In genomic region chr20:62921119-62921687, GRCh38 we compare ENCODE assay signal across 8 cellular contexts. TPM values are rescaled to one million over a fixed set of nuclear protein-coding genes. Genes with fewer than 3 reads are reported as not detected.
DNase-seq lines count a peak whose midpoint lies in the region; ATAC-seq and TF ChIP-seq lines count a peak whose summit lies in the region.

No MANE protein-coding gene starts in this region.

- no peaks in the 10 kb centered on the region for H3K27me3 ChIP-seq in transverse colon

- no peaks in the 10 kb centered on the region for H3K36me3 ChIP-seq in transverse colon

- peak overlapping the region; percentile 13 for H3K4me3 Mint-ChIP-seq in activated CD4-positive, alpha-beta T cell treated with anti-CD3 and anti-CD28 coated beads for 36 hours
- H3K4me3 Mint-ChIP-seq in dendritic cell treated with granulocyte-macrophage colony-stimulating factor and Interleukin-4, amounts not matched to agents 40 ng/mL and 50 ng/mL, for 4 days = no peak overlapping the region
- H3K4me3 Mint-ChIP-seq in mesothelial cell of epicardium = no peak overlapping the region

- CTCF ChIA-PET in activated CD4-positive, alpha-beta T cell treated with anti-CD3 and anti-CD28 coated beads for 36 hours (lab: Charles Lee) = interaction anchor here (0.6 to 11.1 kb wide), 12 partner anchors 8 to 697 kb away, joined by 3 to 140 read pairs (median 4); no protein-coding TSS in a partner anchor

- no peaks in the 10 kb centered on the region for H3K9me3 Mint-ChIP-seq in activated CD4-positive, alpha-beta T cell treated with anti-CD3 and anti-CD28 coated beads for 36 hours (ENCODE audit: low read depth)
- no peaks in the 10 kb centered on the region for H3K9me3 Mint-ChIP-seq in dendritic cell treated with granulocyte-macrophage colony-stimulating factor and Interleukin-4, amounts not matched to agents 40 ng/mL and 50 ng/mL, for 4 days
- H3K9me3 Mint-ChIP-seq in mesothelial cell of epicardium = no peaks in the 10 kb centered on the region

- peak; percentile 78 for TF ChIP-seq CTCF in mesothelial cell of epicardium (IDR thresholded peaks at IDR 0.05; ENCODE audit: unreplicated experiment)
- peak; percentile 48 to 76 (median 73) for TF ChIP-seq CTCF in transverse colon (IDR thresholded peaks at IDR 0.05)

- DNase-seq in SIG-M5 treated with dmso at 0.1 percent for 504 hours (lab: John Stamatoyannopoulos, UW; ENCODE audit: unreplicated experiment) (peak; percentile 81), SIG-M5 (lab: John Stamatoyannopoulos, UW) (no peak), NCI-H2196 treated with DMSO at 0.1 percent for 48 hours (lab: John Stamatoyannopoulos, UW; ENCODE audit: unreplicated experiment) (peak; percentile 36), mesothelial cell of epicardium (ENCODE audit: low spot score in 2 of 2, unreplicated experiment in 2 of 2) (peak in 1 of 2 experiments; percentile 59), transverse colon (peak; percentile 54), GF-D8 (lab: John Stamatoyannopoulos, UW) (no peak)
- peak; percentile 87 for DNase-seq in activated CD4-positive, alpha-beta T cell treated with anti-CD3 and anti-CD28 coated beads for 36 hours

- H3K4me1 Mint-ChIP-seq in activated CD4-positive, alpha-beta T cell treated with anti-CD3 and anti-CD28 coated beads for 36 hours = peaks cover 76% of the 10 kb centered on the region
- H3K4me1 Mint-ChIP-seq in dendritic cell treated with granulocyte-macrophage colony-stimulating factor and Interleukin-4, amounts not matched to agents 40 ng/mL and 50 ng/mL, for 4 days (ENCODE audit: low read depth) = peaks cover 74% of the 10 kb centered on the region
- peaks cover 58% of the 10 kb centered on the region for H3K4me1 Mint-ChIP-seq in mesothelial cell of epicardium

- H3K27me3 Mint-ChIP-seq in activated CD4-positive, alpha-beta T cell treated with anti-CD3 and anti-CD28 coated beads for 36 hours = no peaks in the 10 kb centered on the region
- no peaks in the 10 kb centered on the region for H3K27me3 Mint-ChIP-seq in dendritic cell treated with granulocyte-macrophage colony-stimulating factor and Interleukin-4, amounts not matched to agents 40 ng/mL and 50 ng/mL, for 4 days
- H3K27me3 Mint-ChIP-seq in mesothelial cell of epicardium (ENCODE audit: low read depth) = no peaks in the 10 kb centered on the region

- no peak for TF ChIP-seq EP300 in transverse colon (IDR thresholded peaks at IDR 0.05; ENCODE audit: low read depth)

- H3K27ac ChIP-seq in transverse colon = peak overlapping the region in 2 of 4 donors; percentile 18 to 30

- H3K36me3 Mint-ChIP-seq in activated CD4-positive, alpha-beta T cell treated with anti-CD3 and anti-CD28 coated beads for 36 hours (ENCODE audit: low read depth) = peaks cover 22% of the 10 kb centered on the region
- H3K36me3 Mint-ChIP-seq in dendritic cell treated with granulocyte-macrophage colony-stimulating factor and Interleukin-4, amounts not matched to agents 40 ng/mL and 50 ng/mL, for 4 days (ENCODE audit: low read depth) = peaks cover 14% of the 10 kb centered on the region
- no peaks in the 10 kb centered on the region for H3K36me3 Mint-ChIP-seq in mesothelial cell of epicardium

- no peaks in the 10 kb centered on the region for H3K9me3 ChIP-seq in transverse colon

- in situ Hi-C loops in transverse colon (cut with MboI; ENCODE audit: low pct_ligation_motif_present in 1 of 4, low pct_unique_long_range_greater_than_20kb in 1 of 4, low sequenced_read_pairs in 3 of 4) = no loop called here

- no peak overlapping the region for H3K4me3 ChIP-seq in transverse colon

- 10 to 47% methylated on average over 2 to 8 of the region's 8 CpGs for WGBS in transverse colon (ENCODE audit: low coverage in 1 of 2), 2 donors

- POLR2A ChIA-PET in activated CD4-positive, alpha-beta T cell treated with anti-CD3 and anti-CD28 coated beads for 36 hours (lab: Charles Lee) = interaction anchor here (0.5 kb wide), 1 partner anchor 153 kb away, joined by 3 read pairs; no protein-coding TSS in a partner anchor

- intact Hi-C loops in activated CD4-positive, alpha-beta T cell treated with anti-CD3 and anti-CD28 coated beads for 36 hours (cut with DNase I, micrococcal nuclease) = loop anchor here (1.0 to 10.0 kb wide), 3 partner anchors 16 to 714 kb away; no protein-coding TSS in a partner anchor
- intact Hi-C loops in dendritic cell treated with granulocyte-macrophage colony-stimulating factor and Interleukin-4, amounts not matched to agents 40 ng/mL and 50 ng/mL, for 4 days (cut with micrococcal nuclease) = no loop called here
- intact Hi-C loops in transverse colon (cut with DNase I; ENCODE audit: low total_unique reads) = no loop called here

- TF ChIP-seq POLR2A in transverse colon (IDR thresholded peaks at IDR 0.05) = no peak

- ATAC-seq in activated CD4-positive, alpha-beta T cell treated with anti-CD3 and anti-CD28 coated beads for 36 hours = peak; percentile 67

- peaks cover 71 to 90% (median 86%) of the 10 kb centered on the region in 4 donors for H3K4me1 ChIP-seq in transverse colon

- peak overlapping the region; percentile 75 for H3K27ac Mint-ChIP-seq in activated CD4-positive, alpha-beta T cell treated with anti-CD3 and anti-CD28 coated beads for 36 hours
- peak overlapping the region; percentile 32 for H3K27ac Mint-ChIP-seq in dendritic cell treated with granulocyte-macrophage colony-stimulating factor and Interleukin-4, amounts not matched to agents 40 ng/mL and 50 ng/mL, for 4 days
- H3K27ac Mint-ChIP-seq in mesothelial cell of epicardium = peak overlapping the region; percentile 94

RNA-seq across cellular contexts. Expression of gene DIDO1, which starts 5.1 kb away (rescaled TPM):
- total RNA-seq in activated CD4-positive, alpha-beta T cell treated with anti-CD3 and anti-CD28 coated beads for 36 hours = 10 to 100 TPM; 43.7 to 49.7 TPM
- 70.3 to 73.1 TPM (median 70.5 TPM) in 3 replicates for total RNA-seq in mesothelial cell of epicardium
- total RNA-seq in transverse colon = 100 to 1,000 TPM in 1 of 4 donors, 10 to 100 TPM in 3; 68.3 to 135 (median 88.0) TPM

RNA-seq across cellular contexts. Expression of gene GID8, which starts 16.7 kb away (rescaled TPM):
- total RNA-seq in activated CD4-positive, alpha-beta T cell treated with anti-CD3 and anti-CD28 coated beads for 36 hours = 10 to 100 TPM; 30.7 to 39.9 TPM
- total RNA-seq in mesothelial cell of epicardium = 57.8 to 59.2 TPM (median 57.9 TPM) in 3 replicates
- 10 to 100 TPM; 29.5 to 34.1 (median 31.7) TPM for total RNA-seq in transverse colon

RNA-seq across cellular contexts. Expression of gene SLC17A9, which starts 31.3 kb away (rescaled TPM):
- 10 to 100 TPM; 16.2 to 16.5 TPM for total RNA-seq in activated CD4-positive, alpha-beta T cell treated with anti-CD3 and anti-CD28 coated beads for 36 hours
- total RNA-seq in mesothelial cell of epicardium = 5.3 to 7.1 TPM (median 5.7 TPM) in 3 replicates
- 10 to 100 TPM in 1 of 4 donors, 1 to 10 TPM in 3; 2.8 to 32.9 (median 4.6) TPM for total RNA-seq in transverse colon

RNA-seq across cellular contexts. Expression of gene TCFL5, which starts 59.6 kb away (rescaled TPM):
- 1 to 10 TPM; 5.2 to 6.6 TPM for total RNA-seq in activated CD4-positive, alpha-beta T cell treated with anti-CD3 and anti-CD28 coated beads for 36 hours
- total RNA-seq in mesothelial cell of epicardium = 12.0 to 12.6 TPM (median 12.2 TPM) in 3 replicates
- 10 to 100 TPM in 1 of 4 donors, 1 to 10 TPM in 3; 5.2 to 19.9 (median 5.9) TPM for total RNA-seq in transverse colon

Comparison
In these comparisons a context has a peak if more than half of its experiments do, and no peak if none do; other contexts are left out.
1. DNase-seq: peak in SIG-M5 treated with dmso at 0.1 percent for 504 hours (single experiment), NCI-H2196 treated with DMSO at 0.1 percent for 48 hours (single experiment), activated CD4-positive, alpha-beta T cell treated with anti-CD3 and anti-CD28 coated beads for 36 hours (single experiment) and transverse colon (single experiment); none in SIG-M5 (single experiment) and GF-D8 (single experiment).
2. H3K27ac Mint-ChIP-seq: peak in every context shown above with its lines; median percentile 94 in mesothelial cell of epicardium; 75 in activated CD4-positive, alpha-beta T cell treated with anti-CD3 and anti-CD28 coated beads for 36 hours; 32 in dendritic cell treated with granulocyte-macrophage colony-stimulating factor and Interleukin-4, amounts not matched to agents 40 ng/mL and 50 ng/mL, for 4 days.
3. intact Hi-C loops: an anchor here in activated CD4-positive, alpha-beta T cell treated with anti-CD3 and anti-CD28 coated beads for 36 hours (1.0 to 10.0 kb wide); none called in dendritic cell treated with granulocyte-macrophage colony-stimulating factor and Interleukin-4, amounts not matched to agents 40 ng/mL and 50 ng/mL, for 4 days and transverse colon.